11 cellular contexts compared by ENCODE assay signal in the genomic region with DNA sequence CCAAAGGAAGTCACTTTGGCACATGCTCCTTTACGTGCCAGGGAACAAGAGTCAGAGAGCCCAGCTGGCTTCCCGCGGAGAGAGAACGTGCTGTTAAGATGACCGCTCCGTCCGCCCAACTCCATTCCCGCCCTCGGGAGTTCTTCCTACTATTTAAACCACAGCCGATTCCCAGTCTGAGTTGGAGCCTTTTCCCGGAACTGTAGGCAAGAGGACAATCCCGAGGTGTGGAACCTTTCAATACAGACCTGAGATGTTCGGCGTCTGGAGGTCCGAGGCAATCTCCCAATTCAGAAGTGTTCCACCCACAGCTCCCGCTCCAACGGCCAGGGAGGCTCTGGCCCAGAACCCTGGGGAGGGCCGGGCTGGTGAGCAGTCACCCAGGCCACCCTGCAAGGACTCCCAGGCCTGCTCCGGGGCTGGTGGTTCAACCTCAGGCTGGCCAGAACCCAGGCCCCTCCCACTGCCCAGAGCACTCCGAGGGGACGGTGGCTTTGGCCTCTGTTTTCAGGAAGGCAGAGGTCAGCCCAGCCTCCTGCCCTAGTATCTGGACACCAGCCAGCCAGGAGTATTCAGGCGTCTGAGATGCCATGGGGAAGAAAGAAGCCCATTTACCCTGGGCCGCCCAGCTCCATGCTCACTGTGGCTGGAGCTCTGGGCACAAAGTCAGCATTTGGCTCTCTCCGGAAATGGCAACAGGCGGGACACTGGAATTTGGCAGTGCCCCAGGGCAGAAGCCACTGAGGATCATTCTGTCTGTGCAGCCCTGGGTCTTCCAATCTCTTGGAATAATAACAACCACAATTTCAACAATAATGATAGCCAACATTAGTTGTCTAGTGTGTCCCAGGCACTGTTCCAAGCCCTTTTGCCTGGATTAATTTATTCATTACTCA. TPM values are rescaled to one million over a fixed set of nuclear protein-coding genes. Genes with fewer than 3 reads are reported as not detected.
A peak's percentile ranks its signal among the peaks of the same experiment; 100 is the strongest.
DNase-seq lines count a peak whose midpoint lies in the region; ATAC-seq and TF ChIP-seq lines count a peak whose summit lies in the region.
"Had no signal": no experiment of that assay in that cellular context is flagged by ENCODE, and none has a peak within 500 bp of the region (broad histone marks: within the 10 kb centered on the region; RNA-seq: fewer than 3 reads in every experiment).

No MANE protein-coding gene starts in this region.

- no peak overlapping the region for H3K9ac ChIP-seq in neuronal stem cell (ENCODE audit: low read depth, low read length, poor library complexity)

- no peak overlapping the region for H4K8ac ChIP-seq in neuronal stem cell (ENCODE audit: low read depth, low read length)

- ATAC-seq in GM18868 (IDR thresholded peaks at IDR 0.05; ENCODE audit: unreplicated experiment) (no peak), HG03097 (IDR thresholded peaks at IDR 0.05; ENCODE audit: low FRiP score, unreplicated experiment) (no peak)
- ATAC-seq: activated CD8-positive, alpha-beta T cell treated with anti-CD3 and anti-CD28 coated beads for 36 hours had no signal

- TF ChIP-seq CTCF in Peyer's patch (IDR thresholded peaks at IDR 0.05) (no peak), fibroblast of pulmonary artery (IDR thresholded peaks at IDR 0.05; ENCODE audit: low read length, missing control alignments) (no peak), GM13977 (IDR thresholded peaks at IDR 0.05; ENCODE audit: extremely low read depth, insufficient read depth, missing control alignments) (no peak)

- no peak for TF ChIP-seq POLR2A in Peyer's patch (IDR thresholded peaks at IDR 0.05)

- DNase-seq in AG08395 (ENCODE audit: low spot score) (peak; percentile 76), Peyer's patch (peak in 1 of 3 donors; percentile 54), fibroblast of pulmonary artery (ENCODE audit: low read depth) (peak; percentile 43), neuronal stem cell (ENCODE audit: low spot score) (no peak), GM13977 (ENCODE audit: low spot score) (no peak)
- DNase-seq in stimulated activated CD4-positive, alpha-beta T cell treated with anti-CD3 and anti-CD28 coated beads, Interleukin-2, amount 100 ng/mL, for 24 hours: no peak
- DNase-seq: activated CD8-positive, alpha-beta T cell treated with anti-CD3 and anti-CD28 coated beads for 36 hours; NCI-H526; retina had no signal

- no peak overlapping the region for H2BK15ac ChIP-seq in neuronal stem cell (ENCODE audit: low read length)

- H3K36me3 ChIP-seq in Peyer's patch: no peaks in the 10 kb centered on the region
- no peaks in the 10 kb centered on the region for H3K36me3 ChIP-seq in neuronal stem cell (replicated peaks in 1 of 2; ENCODE audit: control insufficient read depth in 2 of 2, insufficient read depth in 2 of 2, low read length in 2 of 2)

- no peak overlapping the region for H3K14ac ChIP-seq in neuronal stem cell (ENCODE audit: low read length)

- H2AFZ ChIP-seq in neuronal stem cell (ENCODE audit: low read length): no peak overlapping the region

- H3K9me3 ChIP-seq in Peyer's patch (no peaks in the 10 kb centered on the region), neuronal stem cell (replicated peaks in 1 of 2; ENCODE audit: control insufficient read depth in 2 of 2, insufficient read depth in 1 of 2, low read depth in 1 of 2, low read length in 2 of 2) (peaks cover 10 to 11% of the 10 kb centered on the region in 2 donors)

- no peaks in the 10 kb centered on the region for H3K79me1 ChIP-seq in neuronal stem cell (ENCODE audit: low read depth, low read length)

- H3K4me3 ChIP-seq in Peyer's patch (peak overlapping the region in 2 of 4 donors; percentile 2 to 13), fibroblast of pulmonary artery (replicated peaks; ENCODE audit: low read depth, low read length) (no peak overlapping the region), neuronal stem cell (ENCODE audit: low read length in 2 of 2) (no peak overlapping the region)

- no CpG with 5 or more reads among the region's 25 CpGs for WGBS in neuronal stem cell (ENCODE audit: extremely low coverage in 2 of 2, insufficient read length in 2 of 2, insufficient replicate concordance in 1 of 2), 2 donors

- no peak overlapping the region for H2AK5ac ChIP-seq in neuronal stem cell (ENCODE audit: low read depth, low read length)

- peak overlapping the region; percentile 62 to 82 (median 72) for H3K27ac ChIP-seq in Peyer's patch
- H3K27ac ChIP-seq in neuronal stem cell (replicated peaks; ENCODE audit: low read length): no peak overlapping the region

- H3K27me3 ChIP-seq in Peyer's patch (no peaks in the 10 kb centered on the region), neuronal stem cell (ENCODE audit: control insufficient read depth in 3 of 3, insufficient read depth in 3 of 3, low read depth in 1 of 3, low read length in 3 of 3) (no peaks in the 10 kb centered on the region)

- no peak overlapping the region for H3K23ac ChIP-seq in neuronal stem cell (ENCODE audit: low read depth, low read length, poor library complexity)

- no peak overlapping the region for H3K4me2 ChIP-seq in neuronal stem cell (ENCODE audit: insufficient read depth, low read length, poor library complexity, severe bottlenecking)

- H3K4me1 ChIP-seq in Peyer's patch (peaks cover 0 to 22% (median 0%) of the 10 kb centered on the region in 4 donors), neuronal stem cell (ENCODE audit: control insufficient read depth in 2 of 2, insufficient read depth in 1 of 2, low read depth in 1 of 2, low read length in 2 of 2) (no peaks in the 10 kb centered on the region)

- H2BK12ac ChIP-seq in neuronal stem cell (ENCODE audit: low read length): no peak overlapping the region

- H2BK5ac ChIP-seq in neuronal stem cell (ENCODE audit: low read length): peak overlapping the region; percentile 18

- H4K91ac ChIP-seq in neuronal stem cell (ENCODE audit: low read depth, low read length, poor library complexity): no peak overlapping the region

- H3K4ac ChIP-seq in neuronal stem cell (ENCODE audit: low read length): no peak overlapping the region

- in situ Hi-C loops in GM13977 (cut with MboI; ENCODE audit: low pct_unique_long_range_greater_than_20kb, low sequenced_read_pairs, unreplicated experiment): no loop called here

- H3K18ac ChIP-seq in neuronal stem cell (ENCODE audit: low read length): no peak overlapping the region

- H2BK120ac ChIP-seq in neuronal stem cell (ENCODE audit: low read depth, low read length): no peak overlapping the region

RNA-seq across cellular contexts. Expression of a gene that starts 21.4 kb away (rescaled TPM):
- total RNA-seq in Peyer's patch: 10 to 100 TPM; 20.8 to 31.4 (median 27.5) TPM
- 22.1 TPM for polyA plus RNA-seq in neuronal stem cell (2013, experiment 1 of 2)
- 23.3 TPM for polyA plus RNA-seq in neuronal stem cell (2013, experiment 2 of 2)
- total RNA-seq: activated CD8-positive, alpha-beta T cell treated with anti-CD3 and anti-CD28 coated beads for 36 hours had no signal

Comparison
In these comparisons a context has a peak if more than half of its experiments do, and no peak if none do; other contexts are left out.
1. DNase-seq: peak in AG08395 (single experiment) and fibroblast of pulmonary artery (single experiment); none in neuronal stem cell (single experiment), stimulated activated CD4-positive, alpha-beta T cell treated with anti-CD3 and anti-CD28 coated beads, Interleukin-2, amount 100 ng/mL, for 24 hours (0 of 2) and GM13977 (single experiment).